22 cellular contexts compared by ENCODE assay signal in the genomic region with DNA sequence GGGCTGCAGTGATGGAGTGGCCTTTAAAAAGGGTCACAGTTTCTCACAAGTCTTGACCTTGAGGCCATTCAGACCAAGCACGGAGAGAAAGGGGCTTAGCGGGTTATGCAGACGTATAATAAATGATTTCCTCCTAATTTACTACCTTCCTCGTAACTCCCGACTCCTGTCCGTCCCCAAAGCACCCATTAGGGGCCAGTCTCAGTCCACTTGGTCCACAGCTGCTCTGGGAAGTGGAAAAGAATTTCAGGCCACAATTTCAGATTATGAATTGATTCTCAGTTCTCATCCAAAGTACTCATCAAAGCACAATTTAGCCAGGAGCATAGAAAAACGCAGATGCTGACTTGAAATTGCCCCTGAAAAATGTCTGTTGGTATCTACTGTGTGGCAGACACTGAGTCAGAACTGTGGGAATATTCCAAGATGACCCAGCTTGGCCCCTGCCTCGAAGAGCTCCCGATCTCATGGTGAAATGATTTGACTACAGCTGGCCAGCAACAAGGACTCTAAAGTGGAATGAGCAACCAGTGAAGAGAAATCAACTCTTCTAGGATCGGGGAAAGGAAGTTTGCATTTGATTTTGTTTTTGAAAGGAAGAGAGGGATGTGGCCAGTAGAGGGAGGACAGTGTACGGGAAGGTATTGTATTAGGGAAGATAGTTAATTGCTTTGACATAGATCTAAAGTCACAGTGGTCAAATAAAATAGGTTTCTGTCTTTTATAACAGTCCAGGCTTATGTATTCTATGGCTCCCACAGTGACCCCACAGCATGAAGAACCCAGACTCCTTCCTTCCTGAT. TPM values are rescaled to one million over a fixed set of nuclear protein-coding genes. Genes with fewer than 3 reads are reported as not detected.
DNase-seq lines count a peak whose midpoint lies in the region; ATAC-seq and TF ChIP-seq lines count a peak whose summit lies in the region.
"Had no signal": no experiment of that assay in that cellular context is flagged by ENCODE, and none has a peak within 500 bp of the region (broad histone marks: within the 10 kb centered on the region; RNA-seq: fewer than 3 reads in every experiment).

No MANE protein-coding gene starts in this region.

- TF ChIP-seq CTCF in RWPE2 (IDR thresholded peaks at IDR 0.05; ENCODE audit: poor library complexity, severe bottlenecking), result peak; percentile 36
- peak; percentile 24 for TF ChIP-seq CTCF in fibroblast of pulmonary artery (IDR thresholded peaks at IDR 0.05; ENCODE audit: low read length, missing control alignments)
- peak; percentile 10 for TF ChIP-seq CTCF in osteocyte (IDR thresholded peaks at IDR 0.05)

- H3K27ac ChIP-seq in RWPE2 (ENCODE audit: poor library complexity, severe bottlenecking), result no peak overlapping the region
- H3K27ac ChIP-seq: 22Rv1, upper lobe of right lung had no signal

- ATAC-seq in RWPE2 (ENCODE audit: low read depth), result no peak
- no peak for ATAC-seq in stimulated activated naive B cell treated with anti-CD40 and anti-IgM and Interleukin-4, amounts not matched to agents 10 μg/mL and 1 μg/mL and 100 μg/mL, for 72 hours (replicated peaks)
- ATAC-seq: activated CD8-positive, alpha-beta memory T cell treated with anti-CD3 and anti-CD28 coated beads, Interleukin-2, amount 10 ng/mL, durations not matched to agents 7 days and 5 days; left lobe of liver; T-helper 17 cell; upper lobe of right lung had no signal

- H3K36me3 ChIP-seq in RWPE2 (ENCODE audit: low read depth), result no peaks in the 10 kb centered on the region
- H3K36me3 ChIP-seq: upper lobe of right lung had no signal

- H3K4me3 Mint-ChIP-seq in osteocyte (ENCODE audit: unreplicated experiment), result no peak overlapping the region
- H3K4me3 Mint-ChIP-seq in stimulated activated naive B cell treated with anti-CD40 and anti-IgM and Interleukin-4, amounts not matched to agents 10 μg/mL and 1 μg/mL and 100 μg/mL, for 72 hours, result no peak overlapping the region
- H3K4me3 Mint-ChIP-seq: activated CD8-positive, alpha-beta memory T cell treated with anti-CD3 and anti-CD28 coated beads, Interleukin-2, amount 10 ng/mL, durations not matched to agents 7 days and 5 days; CD4-positive, alpha-beta memory T cell; T-helper 17 cell had no signal

- peaks cover 52% of the 10 kb centered on the region for H3K27me3 Mint-ChIP-seq in osteocyte (ENCODE audit: unreplicated experiment)
- H3K27me3 Mint-ChIP-seq in stimulated activated naive B cell treated with anti-CD40 and anti-IgM and Interleukin-4, amounts not matched to agents 10 μg/mL and 1 μg/mL and 100 μg/mL, for 72 hours, result peaks cover 27 to 29% of the 10 kb centered on the region in 2 donors

- H3K9me3 Mint-ChIP-seq in osteocyte (ENCODE audit: unreplicated experiment), result no peaks in the 10 kb centered on the region
- H3K9me3 Mint-ChIP-seq in stimulated activated naive B cell treated with anti-CD40 and anti-IgM and Interleukin-4, amounts not matched to agents 10 μg/mL and 1 μg/mL and 100 μg/mL, for 72 hours, result no peaks in the 10 kb centered on the region
- H3K9me3 Mint-ChIP-seq: CD4-positive, alpha-beta memory T cell had no signal

- H3K27ac Mint-ChIP-seq in osteocyte (ENCODE audit: unreplicated experiment), result no peak overlapping the region
- H3K27ac Mint-ChIP-seq in stimulated activated naive B cell treated with anti-CD40 and anti-IgM and Interleukin-4, amounts not matched to agents 10 μg/mL and 1 μg/mL and 100 μg/mL, for 72 hours, result no peak overlapping the region
- H3K27ac Mint-ChIP-seq: activated CD8-positive, alpha-beta memory T cell treated with anti-CD3 and anti-CD28 coated beads, Interleukin-2, amount 10 ng/mL, durations not matched to agents 7 days and 5 days; progenitor cell of endocrine pancreas; T-helper 17 cell had no signal

- H3K27me3 ChIP-seq in RWPE2 (ENCODE audit: insufficient read depth, poor library complexity, severe bottlenecking), result peaks cover 37% of the 10 kb centered on the region

- peak; percentile 19 for DNase-seq in DMS53 (lab: John Stamatoyannopoulos, UW)
- no peak for DNase-seq in DMS53 treated with DMSO at 0.1 percent for 48 hours (lab: John Stamatoyannopoulos, UW; ENCODE audit: unreplicated experiment)
- DNase-seq in RWPE2 (ENCODE audit: low spot score), result no peak
- peak; percentile 3 for DNase-seq in fibroblast of pulmonary artery (ENCODE audit: low read depth)
- DNase-seq in osteocyte (ENCODE audit: extremely low spot score, unreplicated experiment), result no peak
- no peak for DNase-seq in NCI-H82 treated with DMSO at 0.1 percent for 48 hours (lab: John Stamatoyannopoulos, UW; ENCODE audit: unreplicated experiment)
- no peak for DNase-seq in NCI-H1105 (lab: John Stamatoyannopoulos, UW)
- no peak for DNase-seq in stimulated activated naive B cell treated with anti-CD40 and anti-IgM and Interleukin-4, amounts not matched to agents 10 μg/mL and 1 μg/mL and 100 μg/mL, for 72 hours
- DNase-seq: activated CD8-positive, alpha-beta memory T cell treated with anti-CD3 and anti-CD28 coated beads, Interleukin-2, amount 10 ng/mL, durations not matched to agents 7 days and 5 days; activated effector memory CD4-positive, alpha-beta T cell treated with anti-CD3 and anti-CD28 coated beads, Interleukin-2, amount 50 U/mL, for 16 hours; CD4-positive, alpha-beta memory T cell; GOT3; Karpas-422; NCI-H1417 treated with DMSO at 0.1 percent for 48 hours; NCI-H226; stimulated activated CD4-positive, alpha-beta T cell treated with anti-CD3 and anti-CD28 coated beads, Interleukin-12 subunit alpha, Interleukin-12 subunit beta, amount 100 ng/mL, for 4 hours; stimulated activated naive CD4-positive, alpha-beta T cell treated with Interleukin-2 at 50 U/mL for 16 hours; T-helper 17 cell; upper lobe of right lung had no signal

- H3K9me3 ChIP-seq in RWPE2 (ENCODE audit: severe bottlenecking), result no peaks in the 10 kb centered on the region
- H3K9me3 ChIP-seq: upper lobe of right lung had no signal

- H3K4me3 ChIP-seq in RWPE2 (ENCODE audit: severe bottlenecking) (no peak overlapping the region), fibroblast of pulmonary artery (replicated peaks; ENCODE audit: low read depth, low read length) (no peak overlapping the region)
- H3K4me3 ChIP-seq: upper lobe of right lung had no signal

- no peaks in the 10 kb centered on the region for H3K36me3 Mint-ChIP-seq in osteocyte (ENCODE audit: unreplicated experiment)
- H3K36me3 Mint-ChIP-seq in stimulated activated naive B cell treated with anti-CD40 and anti-IgM and Interleukin-4, amounts not matched to agents 10 μg/mL and 1 μg/mL and 100 μg/mL, for 72 hours, result no peaks in the 10 kb centered on the region
- H3K36me3 Mint-ChIP-seq: activated CD8-positive, alpha-beta memory T cell treated with anti-CD3 and anti-CD28 coated beads, Interleukin-2, amount 10 ng/mL, durations not matched to agents 7 days and 5 days; CD4-positive, alpha-beta memory T cell had no signal

- no peaks in the 10 kb centered on the region for H3K4me1 ChIP-seq in RWPE2 (ENCODE audit: insufficient read depth, poor library complexity, severe bottlenecking)
- H3K4me1 ChIP-seq: upper lobe of right lung had no signal

- H3K4me1 Mint-ChIP-seq in osteocyte (ENCODE audit: unreplicated experiment), result no peaks in the 10 kb centered on the region
- no peaks in the 10 kb centered on the region for H3K4me1 Mint-ChIP-seq in stimulated activated naive B cell treated with anti-CD40 and anti-IgM and Interleukin-4, amounts not matched to agents 10 μg/mL and 1 μg/mL and 100 μg/mL, for 72 hours
- H3K4me1 Mint-ChIP-seq: activated CD8-positive, alpha-beta memory T cell treated with anti-CD3 and anti-CD28 coated beads, Interleukin-2, amount 10 ng/mL, durations not matched to agents 7 days and 5 days; CD4-positive, alpha-beta memory T cell; T-helper 17 cell had no signal

RNA-seq across cellular contexts. Expression of gene STK35, which starts 15.2 kb away (rescaled TPM):
- 15.6 and 16.3 TPM in 2 replicates for total RNA-seq in osteocyte

Comparison
In these comparisons a context has a peak if more than half of its experiments do, and no peak if none do; other contexts are left out.
1. DNase-seq: peak in DMS53 (single experiment) and fibroblast of pulmonary artery (single experiment); none in DMS53 treated with DMSO at 0.1 percent for 48 hours (single experiment), RWPE2 (single experiment), osteocyte (single experiment), NCI-H82 treated with DMSO at 0.1 percent for 48 hours (single experiment), NCI-H1105 (single experiment) and stimulated activated naive B cell treated with anti-CD40 and anti-IgM and Interleukin-4, amounts not matched to agents 10 μg/mL and 1 μg/mL and 100 μg/mL, for 72 hours (single experiment).
2. Peak in every context shown above with its lines, with median percentiles within 50 percentile points of each other: CTCF ChIP-seq.